In genomic region chr18:57954928-57955327, GRCh38 we compare ENCODE assay signal across 17 cellular contexts.
"Had no signal": no experiment of that assay in that cellular context is flagged by ENCODE, and none has a peak within 500 bp of the region (broad histone marks: within the 10 kb centered on the region; RNA-seq: fewer than 3 reads in every experiment).

No MANE protein-coding gene starts in this region.

- H3K9me3 ChIP-seq: esophagus squamous epithelium, psoas muscle, sigmoid colon, spleen, thoracic aorta, tibial nerve, vagina had no signal

- H3K36me3 ChIP-seq: esophagus squamous epithelium, neural progenitor cell, sigmoid colon, spleen, thoracic aorta, tibial nerve, vagina had no signal

- H3K27me3 ChIP-seq: esophagus squamous epithelium, neural progenitor cell, sigmoid colon, tibial nerve, vagina had no signal

- H3K4me2 ChIP-seq: neural progenitor cell had no signal

- H2AFZ ChIP-seq: neural progenitor cell had no signal

- DNase-seq: cerebellar nuclear complex; cortex of kidney; effector memory CD8-positive, alpha-beta T cell; erythroblast; esophagus squamous epithelium; naive thymus-derived CD4-positive, alpha-beta T cell; posterior cingulate gyrus; psoas muscle; right cardiac atrium; sigmoid colon; spleen; stimulated activated naive B cell treated with anti-CD40 and anti-IgM and Interleukin-4, amounts not matched to agents 10 μg/mL and 1 μg/mL and 100 μg/mL, for 72 hours had no signal

- H3K4me1 ChIP-seq: neural progenitor cell, psoas muscle, spleen, vagina had no signal

- H3K9ac ChIP-seq: neural progenitor cell had no signal

- H3K27ac ChIP-seq: esophagus squamous epithelium, neural progenitor cell, psoas muscle, sigmoid colon, spleen, thoracic aorta, tibial nerve, vagina had no signal

- ATAC-seq: effector memory CD8-positive, alpha-beta T cell; left lobe of liver; naive thymus-derived CD4-positive, alpha-beta T cell; psoas muscle; right cardiac atrium; stimulated activated naive B cell treated with anti-CD40 and anti-IgM and Interleukin-4, amounts not matched to agents 10 μg/mL and 1 μg/mL and 100 μg/mL, for 72 hours had no signal

- H3K4me3 ChIP-seq: esophagus squamous epithelium, neural progenitor cell, psoas muscle, sigmoid colon, spleen, thoracic aorta, tibial nerve, vagina had no signal
